16 cellular contexts compared by ENCODE assay signal in the genomic region with DNA sequence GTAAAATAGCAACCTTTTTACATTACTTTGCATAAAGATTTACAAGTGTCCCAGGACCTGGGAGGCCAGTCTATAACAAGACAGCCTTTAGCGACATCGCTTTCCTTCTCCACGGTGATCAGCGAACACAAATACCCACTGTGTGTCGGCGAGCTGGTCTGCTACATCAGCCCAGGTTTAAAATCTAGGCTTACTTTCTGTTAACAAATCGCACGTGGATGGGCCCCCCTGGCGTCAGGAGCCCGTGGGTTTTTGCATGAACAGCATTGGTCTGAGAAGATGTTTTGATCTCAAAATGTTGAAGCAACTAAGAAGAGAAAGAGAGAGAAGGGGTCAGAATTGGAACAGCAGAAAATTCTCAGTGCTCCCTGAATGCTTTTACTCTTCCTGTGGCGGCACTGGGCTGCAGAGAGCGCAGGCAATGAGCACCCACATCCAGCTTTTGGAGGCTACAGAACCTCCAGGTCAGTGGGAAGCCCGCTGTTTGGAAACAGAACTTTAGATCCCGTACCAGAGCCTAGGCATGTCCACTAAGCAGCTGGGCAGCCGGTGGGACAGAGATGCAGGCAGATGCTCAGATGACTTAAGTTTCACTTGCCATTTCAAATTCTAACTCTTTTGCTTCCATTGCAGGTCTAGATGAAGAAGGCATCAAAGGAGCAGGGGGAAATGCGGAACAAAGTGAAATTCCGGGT. TPM values are rescaled to one million over a fixed set of nuclear protein-coding genes. Genes with fewer than 3 reads are reported as not detected.
"Had no signal": no experiment of that assay in that cellular context is flagged by ENCODE, and none has a peak within 500 bp of the region (broad histone marks: within the 10 kb centered on the region; RNA-seq: fewer than 3 reads in every experiment).

No MANE protein-coding gene starts in this region.

- H3K9ac ChIP-seq: neural progenitor cell had no signal

- H3K27ac Mint-ChIP-seq: activated naive CD8-positive, alpha-beta T cell treated with anti-CD3 and anti-CD28 coated beads, Interleukin-2, amount 10 ng/mL, durations not matched to agents 7 days and 5 days; brain; neural progenitor cell; T-helper 2 cell treated with Interferon-gamma antibody and Interleukin-4, amounts not matched to agents 5 μg/mL and 100 μg/mL, for 36 hours had no signal

- H3K9me3 ChIP-seq: gastrocnemius medialis, heart left ventricle, pancreas, suprapubic skin had no signal

- H3K27me3 ChIP-seq: gastrocnemius medialis, neural progenitor cell, pancreas, suprapubic skin had no signal

- H3K27ac ChIP-seq: gastrocnemius medialis, heart left ventricle, neural progenitor cell, pancreas, skin epidermis, suprapubic skin had no signal

- H3K9me3 Mint-ChIP-seq: activated naive CD8-positive, alpha-beta T cell treated with anti-CD3 and anti-CD28 coated beads, Interleukin-2, amount 10 ng/mL, durations not matched to agents 7 days and 5 days; T-helper 2 cell treated with Interferon-gamma antibody and Interleukin-4, amounts not matched to agents 5 μg/mL and 100 μg/mL, for 36 hours had no signal

- H3K4me1 ChIP-seq: gastrocnemius medialis, pancreas, suprapubic skin had no signal

- H3K27me3 Mint-ChIP-seq: brain had no signal

- H3K4me3 ChIP-seq: gastrocnemius medialis, heart left ventricle, lung, neural progenitor cell, pancreas, skin epidermis, suprapubic skin had no signal

- H3K36me3 ChIP-seq: gastrocnemius medialis, heart left ventricle, neural progenitor cell, pancreas, suprapubic skin had no signal

- H3K4me3 Mint-ChIP-seq: activated naive CD8-positive, alpha-beta T cell treated with anti-CD3 and anti-CD28 coated beads, Interleukin-2, amount 10 ng/mL, durations not matched to agents 7 days and 5 days; brain; naive B cell; neural progenitor cell; T-helper 2 cell treated with Interferon-gamma antibody and Interleukin-4, amounts not matched to agents 5 μg/mL and 100 μg/mL, for 36 hours had no signal

- DNase-seq: activated naive CD4-positive, alpha-beta T cell; activated naive CD8-positive, alpha-beta T cell treated with anti-CD3 and anti-CD28 coated beads, Interleukin-2, amount 10 ng/mL, durations not matched to agents 7 days and 5 days; effector memory CD4-positive, alpha-beta T cell; gastrocnemius medialis; heart left ventricle; left cardiac atrium; naive B cell; pancreas; stimulated activated naive CD8-positive, alpha-beta T cell treated with anti-CD3 and anti-CD28 coated beads, Interleukin-15, Interleukin-2, amounts not matched to agents 100 U/mL and 50 U/mL, for 24 hours; trophoblast cell had no signal

- H3K36me3 Mint-ChIP-seq: activated naive CD8-positive, alpha-beta T cell treated with anti-CD3 and anti-CD28 coated beads, Interleukin-2, amount 10 ng/mL, durations not matched to agents 7 days and 5 days had no signal

- H3K4me1 Mint-ChIP-seq: brain had no signal

RNA-seq across cellular contexts. Expression of gene CYP27C1, which starts 32.9 kb away (rescaled TPM):
- total RNA-seq: activated naive CD8-positive, alpha-beta T cell treated with anti-CD3 and anti-CD28 coated beads, Interleukin-2, amount 10 ng/mL, durations not matched to agents 7 days and 5 days; gastrocnemius medialis had no signal
